ENCODE assay signal across 9 cellular contexts in the genomic region with DNA sequence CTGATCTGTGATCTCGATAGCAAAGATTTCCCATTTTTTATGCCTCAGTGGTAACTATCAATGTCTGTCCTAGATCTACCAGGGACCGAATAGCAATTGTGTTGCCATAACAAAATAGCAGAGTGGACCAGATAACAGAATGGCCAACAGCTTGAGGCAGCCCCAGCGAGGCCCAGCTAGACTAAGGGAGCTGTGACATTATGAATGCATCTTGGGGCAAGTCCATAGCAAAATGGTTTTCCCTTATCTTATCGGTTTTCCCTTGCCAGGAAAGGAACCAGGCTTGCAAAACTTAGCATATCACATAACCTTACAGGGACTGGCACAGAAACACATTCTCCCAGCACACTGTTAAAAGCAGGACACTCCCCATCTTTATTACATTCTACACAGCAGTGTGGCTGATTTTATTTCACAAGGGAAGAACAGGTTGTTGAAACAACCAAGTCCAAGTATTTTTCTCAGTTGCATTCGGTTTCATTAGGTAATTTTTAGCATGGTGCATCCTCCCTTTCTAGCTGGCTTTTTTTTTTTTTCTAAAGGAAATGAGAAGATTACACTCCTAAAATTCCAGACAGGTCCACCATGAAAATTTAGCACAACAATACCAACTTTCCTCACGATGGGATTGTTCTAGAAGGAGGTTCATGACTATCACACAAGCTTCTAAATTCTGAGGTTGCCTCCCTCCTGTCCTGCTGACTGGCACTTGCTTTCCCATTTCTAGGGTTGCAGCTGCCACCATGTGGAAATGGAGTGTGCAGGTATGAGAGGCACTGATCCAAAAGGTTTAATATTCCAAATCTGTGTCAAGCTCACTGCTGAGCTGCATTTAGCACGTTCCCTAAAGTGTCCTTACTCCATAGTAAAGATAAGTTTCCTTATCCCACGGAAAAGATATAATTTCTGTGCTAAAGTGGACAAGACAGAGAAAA.
A peak's percentile ranks its signal among the peaks of the same experiment; 100 is the strongest.
DNase-seq lines count a peak whose midpoint lies in the region; ATAC-seq, FAIRE-seq and TF ChIP-seq lines count a peak whose summit lies in the region.
"Had no signal": no experiment of that assay in that cellular context is flagged by ENCODE, and none has a peak within 500 bp of the region (broad histone marks: within the 10 kb centered on the region; RNA-seq: fewer than 3 reads in every experiment).

No MANE protein-coding gene starts in this region.

- H4K5ac ChIP-seq in H1 (ENCODE audit: insufficient read length, low read depth, low read length): no peak overlapping the region

- H2BK120ac ChIP-seq in H1 (replicated peaks; ENCODE audit: low read depth, low read length): no peak overlapping the region

- H3K4me3 ChIP-seq in heart right ventricle (no peak overlapping the region), H1 (ENCODE audit: extremely low read depth in 1 of 4, insufficient read depth in 2 of 4, low read depth in 3 of 4, low read length in 4 of 4) (no peak overlapping the region), testis (no peak overlapping the region), Peyer's patch (no peak overlapping the region)
- H3K4me3 ChIP-seq in Jurkat, Clone E6-1 (ENCODE audit: low read length): no peak overlapping the region

- no peak overlapping the region for H3K4ac ChIP-seq in H1 (replicated peaks; ENCODE audit: insufficient read length, low read depth, low read length)

- CTCF ChIA-PET in H1 (lab: Charles Lee; ENCODE audit: partially characterized antibody): interaction anchor here (0.6 to 2.1 kb wide), 8 partner anchors 42 to 813 kb away, joined by 3 to 10 read pairs (median 3); no protein-coding TSS in a partner anchor

- H3K23ac ChIP-seq in H1 (ENCODE audit: insufficient read length): no peak overlapping the region

- H3K27ac ChIP-seq in heart right ventricle: no peak overlapping the region
- no peak overlapping the region for H3K27ac ChIP-seq in H1 (ENCODE audit: low read depth, low read length)
- H3K27ac ChIP-seq in testis: peak overlapping the region in 1 of 2 donors; percentile 0
- no peak overlapping the region for H3K27ac ChIP-seq in Peyer's patch

- FAIRE-seq in H1 (lab: Jason Lieb, UNC): no peak
- FAIRE-seq: TTC549 had no signal

- no peaks in the 10 kb centered on the region for H3K27me3 ChIP-seq in heart right ventricle
- H3K27me3 ChIP-seq in H1 (replicated peaks in 1 of 4; ENCODE audit: control insufficient read depth in 3 of 4, extremely low read depth in 1 of 4, insufficient read depth in 3 of 4, low read length in 3 of 4): no peaks in the 10 kb centered on the region
- H3K27me3 ChIP-seq in testis: no peaks in the 10 kb centered on the region
- H3K27me3 ChIP-seq in Peyer's patch: no peaks in the 10 kb centered on the region

- H2BK20ac ChIP-seq in H1 (ENCODE audit: low read length): no peak overlapping the region

- no peak overlapping the region for H3K4me2 ChIP-seq in H1 (ENCODE audit: insufficient read depth in 1 of 2, low read depth in 2 of 2, low read length in 2 of 2)

- H2BK12ac ChIP-seq in H1 (ENCODE audit: low read depth, low read length): no peak overlapping the region

- DNase-seq in heart right ventricle (no peak), Right ventricle myocardium inferior (ENCODE audit: missing footprints) (no peak), H1 (ENCODE audit: low read depth in 1 of 2, low spot score in 2 of 2) (no peak), testis (peak; percentile 69), Peyer's patch (no peak)
- DNase-seq in Jurkat, Clone E6-1 (ENCODE audit: low read depth, low spot score): peak; percentile 7
- no peak for DNase-seq in stimulated activated CD4-positive, alpha-beta T cell treated with anti-CD3 and anti-CD28 coated beads, Interleukin-4, amount 100 ng/mL, for 4 hours

- no peak overlapping the region for H2BK15ac ChIP-seq in H1 (ENCODE audit: low read length)

- POLR2A ChIA-PET in H1 (lab: Charles Lee; ENCODE audit: partially characterized antibody): no interaction called here

- intact Hi-C loops in heart right ventricle (cut with DNase I): loop anchor here in 2 of 10 donors (10.0 kb wide), 1 partner anchor 198 kb away; no protein-coding TSS in a partner anchor
- intact Hi-C loops in Right ventricle myocardium inferior (cut with DNase I): loop anchor here (10.0 kb wide), 1 partner anchor 108 kb away; no protein-coding TSS in a partner anchor
- intact Hi-C loops in testis (cut with DNase I; ENCODE audit: low total_unique reads): no loop called here

- no peak for TF ChIP-seq EP300 in H1 (IDR thresholded peaks at IDR 0.05; ENCODE audit: borderline replicate concordance in 1 of 2, low read depth in 2 of 2, low read length in 2 of 2)

- H3K23me2 ChIP-seq in H1 (ENCODE audit: low read depth, low read length): no peaks in the 10 kb centered on the region

- no peak overlapping the region for H3K9ac ChIP-seq in H1 (replicated peaks in 1 of 4; ENCODE audit: extremely low read depth in 1 of 4, low read depth in 3 of 4, low read length in 3 of 4)

- no peak overlapping the region for H4K91ac ChIP-seq in H1 (replicated peaks; ENCODE audit: insufficient read length, low read length)

- H3K4me1 ChIP-seq in heart right ventricle (no peaks in the 10 kb centered on the region), H1 (replicated peaks in 1 of 4; ENCODE audit: control insufficient read depth in 3 of 4, insufficient read depth in 4 of 4, low read length in 3 of 4) (no peaks in the 10 kb centered on the region), testis (no peaks in the 10 kb centered on the region), Peyer's patch (no peaks in the 10 kb centered on the region)

- no peaks in the 10 kb centered on the region for H3K79me1 ChIP-seq in H1 (ENCODE audit: low read depth, low read length)

- H3K79me2 ChIP-seq in H1 (ENCODE audit: control insufficient read depth in 1 of 2, insufficient read depth in 2 of 2, low read length in 2 of 2): no peaks in the 10 kb centered on the region

- H2BK5ac ChIP-seq in H1 (ENCODE audit: low read depth, low read length): no peak overlapping the region

- H4K8ac ChIP-seq in H1 (ENCODE audit: extremely low read depth, insufficient read depth, low read length): no peak overlapping the region

- ATAC-seq in heart right ventricle: peak in 4 of 8 donors; percentile 33 to 65 (median 55)
- ATAC-seq in Right ventricle myocardium inferior: no peak
- no peak for ATAC-seq in HG03039 (IDR thresholded peaks at IDR 0.05; ENCODE audit: unreplicated experiment)

- TF ChIP-seq CTCF in heart right ventricle (IDR thresholded peaks at IDR 0.05) (peak in 6 of 9 donors; percentile 11 to 40 (median 30)), H1 (IDR thresholded peaks at IDR 0.05; ENCODE audit: control extremely low read depth in 1 of 3, insufficient read depth in 1 of 3, low read depth in 1 of 3, low read length in 3 of 3) (peak; percentile 33 to 52 (median 47)), testis (IDR thresholded peaks at IDR 0.05) (no peak), Peyer's patch (IDR thresholded peaks at IDR 0.05) (no peak)

- H2AK5ac ChIP-seq in H1 (ENCODE audit: low read depth, low read length): no peak overlapping the region

- no peak overlapping the region for H3K14ac ChIP-seq in H1 (ENCODE audit: insufficient read length)

- TF ChIP-seq POLR2A in H1 (IDR thresholded peaks at IDR 0.05; ENCODE audit: control extremely low read depth in 1 of 2, low read depth in 2 of 2, low read length in 2 of 2): no peak
- TF ChIP-seq POLR2A in testis (IDR thresholded peaks at IDR 0.05): no peak
- TF ChIP-seq POLR2A in Peyer's patch (IDR thresholded peaks at IDR 0.05): no peak

- no peaks in the 10 kb centered on the region for H4K20me1 ChIP-seq in H1 (replicated peaks in 1 of 2; ENCODE audit: control insufficient read depth in 1 of 2, insufficient read depth in 2 of 2, low read length in 2 of 2)

- WGBS in heart right ventricle, 2 donors: 50% methylated on average over 8 of the region's 8 CpGs
- 86% methylated on average over 8 of the region's 8 CpGs; no CpG with 5 or more reads in 1 of the 2 experiments for WGBS in H1 (ENCODE audit: extremely low coverage in 1 of 2, insufficient coverage in 1 of 2, insufficient read length in 1 of 2, insufficient replicate concordance in 2 of 2, low coverage in 1 of 2, low lambda C conversion rate in 2 of 2, missing lambda C conversion rate in 1 of 2), 2 experiments
- 48 to 54% methylated on average over 8 of the region's 8 CpGs for WGBS in testis, 2 donors

- peak; percentile 71 to 78 for TF ChIP-seq RAD21 in H1 (IDR thresholded peaks at IDR 0.05 in 1 of 2, conservative IDR thresholded peaks at IDR 0.05 in 1 of 2; ENCODE audit: low read depth in 2 of 2, low read length in 2 of 2)

- H3K9me3 ChIP-seq in heart right ventricle (no peaks in the 10 kb centered on the region), H1 (ENCODE audit: insufficient read depth in 2 of 2, low read depth in 1 of 2, low read length in 1 of 2) (no peaks in the 10 kb centered on the region), testis (no peaks in the 10 kb centered on the region), Peyer's patch (no peaks in the 10 kb centered on the region)

- H3K36me3 ChIP-seq in heart right ventricle: no peaks in the 10 kb centered on the region
- no peaks in the 10 kb centered on the region for H3K36me3 ChIP-seq in H1 (ENCODE audit: control insufficient read depth in 2 of 4, insufficient read depth in 4 of 4, low read length in 3 of 4)
- H3K36me3 ChIP-seq in testis (ENCODE audit: low read depth, missing control alignments): no peaks in the 10 kb centered on the region
- no peaks in the 10 kb centered on the region for H3K36me3 ChIP-seq in Peyer's patch

- H3K18ac ChIP-seq in H1 (ENCODE audit: extremely low read depth, low read length): no peak overlapping the region

- no peak overlapping the region for H3K56ac ChIP-seq in H1 (replicated peaks; ENCODE audit: insufficient read length, low read depth, low read length)

- no peak overlapping the region for H2AFZ ChIP-seq in H1 (ENCODE audit: low read length)

TF ChIP-seq in H1, 55 proteins besides CTCF, POLR2A, EP300 and RAD21 (continues in another document):
- no peak for TF ChIP-seq CHD2 (IDR thresholded peaks at IDR 0.05; ENCODE audit: low read length)

Comparison
In these comparisons a context has a peak if more than half of its experiments do, and no peak if none do; other contexts are left out.
1. DNase-seq: peak in Jurkat, Clone E6-1 (single experiment) and testis (single experiment); none in heart right ventricle (0 of 2), Right ventricle myocardium inferior (single experiment), H1 (0 of 2), stimulated activated CD4-positive, alpha-beta T cell treated with anti-CD3 and anti-CD28 coated beads, Interleukin-4, amount 100 ng/mL, for 4 hours (0 of 2) and Peyer's patch (0 of 3).
2. CTCF ChIP-seq: peak in heart right ventricle (6 of 9) and H1 (3 of 3); none in testis (0 of 3) and Peyer's patch (0 of 6).